In genomic region chr3:6971933-6972332, GRCh38 we compare ENCODE assay signal across 3 cellular contexts.
TF ChIP-seq lines count a peak whose summit lies in the region.

No MANE protein-coding gene starts in this region.

TF ChIP-seq in HepG2, 621 proteins besides CTCF, POLR2A, EP300 and RAD21:
- TF ChIP-seq MAFK (conservative IDR thresholded peaks at IDR 0.05 in 1 of 2, IDR thresholded peaks at IDR 0.05 in 1 of 2; ENCODE audit: low read length in 2 of 2) (peak; percentile 58 to 78), ZNF792 (CRISPR knock-in tag; IDR thresholded peaks at IDR 0.05) (no peak), PAF1 (CRISPR knock-in tag; IDR thresholded peaks at IDR 0.05) (no peak), DNMT1 (CRISPR knock-in tag; IDR thresholded peaks at IDR 0.05) (no peak), XRCC5 (optimal IDR thresholded peaks at IDR 0.05; ENCODE audit: low read length) (no peak), MAFF (IDR thresholded peaks at IDR 0.05; ENCODE audit: low read depth, low read length) (peak; percentile 49; the same call in 1 of the 2 replicates), ZNF574 (CRISPR knock-in tag; IDR thresholded peaks at IDR 0.05) (no peak), SIN3A (IDR thresholded peaks at IDR 0.05; ENCODE audit: borderline replicate concordance, low read depth, low read length) (no peak)
- TF ChIP-seq, protein P1, sequence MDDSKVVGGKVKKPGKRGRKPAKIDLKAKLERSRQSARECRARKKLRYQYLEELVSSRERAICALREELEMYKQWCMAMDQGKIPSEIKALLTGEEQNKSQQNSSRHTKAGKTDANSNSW (CRISPR knock-in tag; IDR thresholded peaks at IDR 0.05; ENCODE audit: borderline replicate concordance), result no peak

TF ChIP-seq in K562, 482 proteins besides CTCF, POLR2A, EP300 and RAD21:
- TF ChIP-seq MAFK (IDR thresholded peaks at IDR 0.05; ENCODE audit: low read length) (0 out of 2 replicates have a peak, but pooled peaks have one; percentile 35), C11orf30 (IDR thresholded peaks at IDR 0.05; ENCODE audit: low read depth) (peak; percentile 19; the same call in 1 of the 2 replicates), ZNF316 (IDR thresholded peaks at IDR 0.05) (peak; percentile 64), MAFF (IDR thresholded peaks at IDR 0.05; ENCODE audit: low read length) (peak; percentile 16; the same call in 1 of the 2 replicates), SPI1 (IDR thresholded peaks at IDR 0.05; ENCODE audit: borderline replicate concordance, low read depth, low read length) (no peak), MAFG (tag; conservative IDR thresholded peaks at IDR 0.05) (0 out of 2 replicates have a peak, but pooled peaks have one; percentile 27)
- TF ChIP-seq, protein P2, sequence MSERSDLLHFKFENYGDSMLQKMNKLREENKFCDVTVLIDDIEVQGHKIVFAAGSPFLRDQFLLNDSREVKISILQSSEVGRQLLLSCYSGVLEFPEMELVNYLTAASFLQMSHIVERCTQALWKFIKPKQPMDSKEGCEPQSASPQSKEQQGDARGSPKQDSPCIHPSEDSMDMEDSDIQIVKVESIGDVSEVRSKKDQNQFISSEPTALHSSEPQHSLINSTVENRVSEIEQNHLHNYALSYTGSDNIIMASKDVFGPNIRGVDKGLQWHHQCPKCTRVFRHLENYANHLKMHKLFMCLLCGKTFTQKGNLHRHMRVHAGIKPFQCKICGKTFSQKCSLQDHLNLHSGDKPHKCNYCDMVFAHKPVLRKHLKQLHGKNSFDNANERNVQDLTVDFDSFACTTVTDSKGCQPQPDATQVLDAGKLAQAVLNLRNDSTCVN (CRISPR knock-in tag; IDR thresholded peaks at IDR 0.05), result no peak

TF ChIP-seq in GM23338, 12 proteins besides CTCF, POLR2A, EP300 and RAD21:
- no peak for TF ChIP-seq STAT1 (IDR thresholded peaks at IDR 0.05; ENCODE audit: unreplicated experiment)
- no peak for TF ChIP-seq NANOG (IDR thresholded peaks at IDR 0.05; ENCODE audit: borderline replicate concordance)
- TF ChIP-seq CREB1 (CRISPR knock-in tag; IDR thresholded peaks at IDR 0.05; ENCODE audit: low read depth), result no peak
- TF ChIP-seq, protein P3, sequence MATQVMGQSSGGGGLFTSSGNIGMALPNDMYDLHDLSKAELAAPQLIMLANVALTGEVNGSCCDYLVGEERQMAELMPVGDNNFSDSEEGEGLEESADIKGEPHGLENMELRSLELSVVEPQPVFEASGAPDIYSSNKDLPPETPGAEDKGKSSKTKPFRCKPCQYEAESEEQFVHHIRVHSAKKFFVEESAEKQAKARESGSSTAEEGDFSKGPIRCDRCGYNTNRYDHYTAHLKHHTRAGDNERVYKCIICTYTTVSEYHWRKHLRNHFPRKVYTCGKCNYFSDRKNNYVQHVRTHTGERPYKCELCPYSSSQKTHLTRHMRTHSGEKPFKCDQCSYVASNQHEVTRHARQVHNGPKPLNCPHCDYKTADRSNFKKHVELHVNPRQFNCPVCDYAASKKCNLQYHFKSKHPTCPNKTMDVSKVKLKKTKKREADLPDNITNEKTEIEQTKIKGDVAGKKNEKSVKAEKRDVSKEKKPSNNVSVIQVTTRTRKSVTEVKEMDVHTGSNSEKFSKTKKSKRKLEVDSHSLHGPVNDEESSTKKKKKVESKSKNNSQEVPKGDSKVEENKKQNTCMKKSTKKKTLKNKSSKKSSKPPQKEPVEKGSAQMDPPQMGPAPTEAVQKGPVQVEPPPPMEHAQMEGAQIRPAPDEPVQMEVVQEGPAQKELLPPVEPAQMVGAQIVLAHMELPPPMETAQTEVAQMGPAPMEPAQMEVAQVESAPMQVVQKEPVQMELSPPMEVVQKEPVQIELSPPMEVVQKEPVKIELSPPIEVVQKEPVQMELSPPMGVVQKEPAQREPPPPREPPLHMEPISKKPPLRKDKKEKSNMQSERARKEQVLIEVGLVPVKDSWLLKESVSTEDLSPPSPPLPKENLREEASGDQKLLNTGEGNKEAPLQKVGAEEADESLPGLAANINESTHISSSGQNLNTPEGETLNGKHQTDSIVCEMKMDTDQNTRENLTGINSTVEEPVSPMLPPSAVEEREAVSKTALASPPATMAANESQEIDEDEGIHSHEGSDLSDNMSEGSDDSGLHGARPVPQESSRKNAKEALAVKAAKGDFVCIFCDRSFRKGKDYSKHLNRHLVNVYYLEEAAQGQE (IDR thresholded peaks at IDR 0.05; ENCODE audit: unreplicated experiment), result no peak
- TF ChIP-seq ZNF114 (CRISPR knock-in tag; IDR thresholded peaks at IDR 0.05), result no peak
- TF ChIP-seq JUNB (IDR thresholded peaks at IDR 0.05; ENCODE audit: unreplicated experiment), result no peak
- TF ChIP-seq EZH2phosphoT487 (IDR thresholded peaks at IDR 0.05; ENCODE audit: unreplicated experiment), result no peak
- TF ChIP-seq, protein P4, sequence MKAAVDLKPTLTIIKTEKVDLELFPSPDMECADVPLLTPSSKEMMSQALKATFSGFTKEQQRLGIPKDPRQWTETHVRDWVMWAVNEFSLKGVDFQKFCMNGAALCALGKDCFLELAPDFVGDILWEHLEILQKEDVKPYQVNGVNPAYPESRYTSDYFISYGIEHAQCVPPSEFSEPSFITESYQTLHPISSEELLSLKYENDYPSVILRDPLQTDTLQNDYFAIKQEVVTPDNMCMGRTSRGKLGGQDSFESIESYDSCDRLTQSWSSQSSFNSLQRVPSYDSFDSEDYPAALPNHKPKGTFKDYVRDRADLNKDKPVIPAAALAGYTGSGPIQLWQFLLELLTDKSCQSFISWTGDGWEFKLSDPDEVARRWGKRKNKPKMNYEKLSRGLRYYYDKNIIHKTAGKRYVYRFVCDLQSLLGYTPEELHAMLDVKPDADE (IDR thresholded peaks at IDR 0.05), result no peak
- TF ChIP-seq, protein P5, sequence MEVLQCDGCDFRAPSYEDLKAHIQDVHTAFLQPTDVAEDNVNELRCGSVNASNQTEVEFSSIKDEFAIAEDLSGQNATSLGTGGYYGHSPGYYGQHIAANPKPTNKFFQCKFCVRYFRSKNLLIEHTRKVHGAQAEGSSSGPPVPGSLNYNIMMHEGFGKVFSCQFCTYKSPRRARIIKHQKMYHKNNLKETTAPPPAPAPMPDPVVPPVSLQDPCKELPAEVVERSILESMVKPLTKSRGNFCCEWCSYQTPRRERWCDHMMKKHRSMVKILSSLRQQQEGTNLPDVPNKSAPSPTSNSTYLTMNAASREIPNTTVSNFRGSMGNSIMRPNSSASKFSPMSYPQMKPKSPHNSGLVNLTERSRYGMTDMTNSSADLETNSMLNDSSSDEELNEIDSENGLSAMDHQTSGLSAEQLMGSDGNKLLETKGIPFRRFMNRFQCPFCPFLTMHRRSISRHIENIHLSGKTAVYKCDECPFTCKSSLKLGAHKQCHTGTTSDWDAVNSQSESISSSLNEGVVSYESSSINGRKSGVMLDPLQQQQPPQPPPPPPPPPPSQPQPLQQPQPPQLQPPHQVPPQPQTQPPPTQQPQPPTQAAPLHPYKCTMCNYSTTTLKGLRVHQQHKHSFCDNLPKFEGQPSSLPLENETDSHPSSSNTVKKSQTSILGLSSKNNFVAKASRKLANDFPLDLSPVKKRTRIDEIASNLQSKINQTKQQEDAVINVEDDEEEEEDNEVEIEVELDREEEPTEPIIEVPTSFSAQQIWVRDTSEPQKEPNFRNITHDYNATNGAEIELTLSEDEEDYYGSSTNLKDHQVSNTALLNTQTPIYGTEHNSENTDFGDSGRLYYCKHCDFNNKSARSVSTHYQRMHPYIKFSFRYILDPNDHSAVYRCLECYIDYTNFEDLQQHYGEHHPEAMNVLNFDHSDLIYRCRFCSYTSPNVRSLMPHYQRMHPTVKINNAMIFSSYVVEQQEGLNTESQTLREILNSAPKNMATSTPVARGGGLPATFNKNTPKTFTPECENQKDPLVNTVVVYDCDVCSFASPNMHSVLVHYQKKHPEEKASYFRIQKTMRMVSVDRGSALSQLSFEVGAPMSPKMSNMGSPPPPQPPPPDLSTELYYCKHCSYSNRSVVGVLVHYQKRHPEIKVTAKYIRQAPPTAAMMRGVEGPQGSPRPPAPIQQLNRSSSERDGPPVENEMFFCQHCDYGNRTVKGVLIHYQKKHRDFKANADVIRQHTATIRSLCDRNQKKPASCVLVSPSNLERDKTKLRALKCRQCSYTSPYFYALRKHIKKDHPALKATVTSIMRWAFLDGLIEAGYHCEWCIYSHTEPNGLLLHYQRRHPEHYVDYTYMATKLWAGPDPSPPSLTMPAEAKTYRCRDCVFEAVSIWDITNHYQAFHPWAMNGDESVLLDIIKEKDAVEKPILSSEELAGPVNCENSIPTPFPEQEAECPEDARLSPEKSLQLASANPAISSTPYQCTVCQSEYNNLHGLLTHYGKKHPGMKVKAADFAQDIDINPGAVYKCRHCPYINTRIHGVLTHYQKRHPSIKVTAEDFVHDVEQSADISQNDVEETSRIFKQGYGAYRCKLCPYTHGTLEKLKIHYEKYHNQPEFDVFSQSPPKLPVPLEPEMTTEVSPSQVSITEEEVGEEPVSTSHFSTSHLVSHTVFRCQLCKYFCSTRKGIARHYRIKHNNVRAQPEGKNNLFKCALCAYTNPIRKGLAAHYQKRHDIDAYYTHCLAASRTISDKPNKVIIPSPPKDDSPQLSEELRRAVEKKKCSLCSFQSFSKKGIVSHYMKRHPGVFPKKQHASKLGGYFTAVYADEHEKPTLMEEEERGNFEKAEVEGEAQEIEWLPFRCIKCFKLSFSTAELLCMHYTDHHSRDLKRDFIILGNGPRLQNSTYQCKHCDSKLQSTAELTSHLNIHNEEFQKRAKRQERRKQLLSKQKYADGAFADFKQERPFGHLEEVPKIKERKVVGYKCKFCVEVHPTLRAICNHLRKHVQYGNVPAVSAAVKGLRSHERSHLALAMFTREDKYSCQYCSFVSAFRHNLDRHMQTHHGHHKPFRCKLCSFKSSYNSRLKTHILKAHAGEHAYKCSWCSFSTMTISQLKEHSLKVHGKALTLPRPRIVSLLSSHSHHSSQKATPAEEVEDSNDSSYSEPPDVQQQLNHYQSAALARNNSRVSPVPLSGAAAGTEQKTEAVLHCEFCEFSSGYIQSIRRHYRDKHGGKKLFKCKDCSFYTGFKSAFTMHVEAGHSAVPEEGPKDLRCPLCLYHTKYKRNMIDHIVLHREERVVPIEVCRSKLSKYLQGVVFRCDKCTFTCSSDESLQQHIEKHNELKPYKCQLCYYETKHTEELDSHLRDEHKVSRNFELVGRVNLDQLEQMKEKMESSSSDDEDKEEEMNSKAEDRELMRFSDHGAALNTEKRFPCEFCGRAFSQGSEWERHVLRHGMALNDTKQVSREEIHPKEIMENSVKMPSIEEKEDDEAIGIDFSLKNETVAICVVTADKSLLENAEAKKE (CRISPR knock-in tag; IDR thresholded peaks at IDR 0.05), result no peak
- no peak for TF ChIP-seq ZNF331 (CRISPR knock-in tag; IDR thresholded peaks at IDR 0.05; ENCODE audit: low read depth)
- no peak for TF ChIP-seq EZH2 (IDR thresholded peaks at IDR 0.05; ENCODE audit: low read depth, unreplicated experiment)
- no peak for TF ChIP-seq POLR2AphosphoS5 (IDR thresholded peaks at IDR 0.05; ENCODE audit: low read depth)
